15 cellular contexts compared by ENCODE assay signal in genomic region chr2:66217039-66217438, GRCh38.
DNase-seq lines count a peak whose midpoint lies in the region; ATAC-seq and TF ChIP-seq lines count a peak whose summit lies in the region.
"Had no signal": no experiment of that assay in that cellular context is flagged by ENCODE, and none has a peak within 500 bp of the region (broad histone marks: within the 10 kb centered on the region; RNA-seq: fewer than 3 reads in every experiment).

No MANE protein-coding gene starts in this region.

- H3K4me1 Mint-ChIP-seq in neural progenitor cell, result no peaks in the 10 kb centered on the region
- H3K4me1 Mint-ChIP-seq: CD4-positive, alpha-beta memory T cell; GM23338 had no signal

- H3K4me3 Mint-ChIP-seq in neural progenitor cell, result no peak overlapping the region
- H3K4me3 Mint-ChIP-seq: CD4-positive, alpha-beta memory T cell; GM23338; HFFc6 had no signal

- no peaks in the 10 kb centered on the region for H3K36me3 Mint-ChIP-seq in neural progenitor cell
- H3K36me3 Mint-ChIP-seq: CD4-positive, alpha-beta memory T cell had no signal

- TF ChIP-seq CTCF in liver (IDR thresholded peaks at IDR 0.05; ENCODE audit: low read depth, low read length, missing input control) (no peak), neural progenitor cell (IDR thresholded peaks at IDR 0.05) (no peak), heart right ventricle (IDR thresholded peaks at IDR 0.05) (no peak)

- no peaks in the 10 kb centered on the region for H3K36me3 ChIP-seq in iPS-18a (ENCODE audit: control insufficient read depth, low read depth, low read length)
- H3K36me3 ChIP-seq in liver (ENCODE audit: control insufficient read depth in 4 of 4, insufficient read depth in 3 of 4, low read depth in 1 of 4, low read length in 3 of 4), result no peaks in the 10 kb centered on the region
- H3K36me3 ChIP-seq in neural progenitor cell, result no peaks in the 10 kb centered on the region
- H3K36me3 ChIP-seq in heart right ventricle, result no peaks in the 10 kb centered on the region
- H3K36me3 ChIP-seq: HAP-1 had no signal

- H2AFZ ChIP-seq in neural progenitor cell (replicated peaks), result peak overlapping the region; percentile 45
- H2AFZ ChIP-seq: GM23338 had no signal

- H3K9me3 Mint-ChIP-seq in neural progenitor cell, result no peaks in the 10 kb centered on the region
- H3K9me3 Mint-ChIP-seq: GM23338 had no signal

- H3K9me3 ChIP-seq in iPS-18a (ENCODE audit: control insufficient read depth, low read depth, low read length) (no peaks in the 10 kb centered on the region), liver (ENCODE audit: control insufficient read depth in 4 of 4, low read length in 3 of 4) (no peaks in the 10 kb centered on the region), neural progenitor cell (ENCODE audit: low read depth) (no peaks in the 10 kb centered on the region), heart right ventricle (peaks cover 0 to 4% (median 0%) of the 10 kb centered on the region in 11 donors)
- H3K9me3 ChIP-seq: HAP-1 had no signal

- no peak overlapping the region for H3K4me2 ChIP-seq in neural progenitor cell
- H3K4me2 ChIP-seq: GM23338 had no signal

- intact Hi-C loops in heart right ventricle (cut with DNase I), result no loop called here

- no peak overlapping the region for H3K27ac Mint-ChIP-seq in neural progenitor cell
- H3K27ac Mint-ChIP-seq: CD4-positive, alpha-beta memory T cell; GM23338; HFFc6 had no signal

- peaks cover 5% of the 10 kb centered on the region for H3K4me1 ChIP-seq in iPS-18a (ENCODE audit: control insufficient read depth, low read depth, low read length)
- H3K4me1 ChIP-seq in liver (ENCODE audit: control insufficient read depth in 4 of 4, insufficient read depth in 4 of 4, low read length in 3 of 4), result peaks cover 0 to 7% (median 3%) of the 10 kb centered on the region in 4 donors
- H3K4me1 ChIP-seq in neural progenitor cell, result peaks cover 6% of the 10 kb centered on the region
- H3K4me1 ChIP-seq in heart right ventricle, result no peaks in the 10 kb centered on the region
- H3K4me1 ChIP-seq: HAP-1 had no signal

- no peak for ATAC-seq in esophagus mucosa
- no peak for ATAC-seq in GM18520 (IDR thresholded peaks at IDR 0.05; ENCODE audit: unreplicated experiment)
- no peak for ATAC-seq in heart right ventricle
- ATAC-seq: GM23338 had no signal

- H3K27ac ChIP-seq in iPS-18a (ENCODE audit: low read length) (no peak overlapping the region), liver (ENCODE audit: low read depth in 1 of 2, low read length in 2 of 2) (no peak overlapping the region), neural progenitor cell (no peak overlapping the region), heart right ventricle (no peak overlapping the region)

- H3K9ac ChIP-seq in iPS-18a (ENCODE audit: low read length) (no peak overlapping the region), liver (ENCODE audit: low read depth in 1 of 2, low read length in 2 of 2) (no peak overlapping the region), neural progenitor cell (no peak overlapping the region)

- no peaks in the 10 kb centered on the region for H3K27me3 ChIP-seq in iPS-18a (ENCODE audit: control insufficient read depth, insufficient read depth, low read length)
- peaks cover 0 to 2% (median 1%) of the 10 kb centered on the region in 4 donors for H3K27me3 ChIP-seq in liver (ENCODE audit: control insufficient read depth in 4 of 4, insufficient read depth in 4 of 4, low read length in 3 of 4)
- H3K27me3 ChIP-seq in neural progenitor cell, result no peaks in the 10 kb centered on the region
- H3K27me3 ChIP-seq in heart right ventricle, result peaks cover 0 to 27% (median 0%) of the 10 kb centered on the region in 7 donors

- 29% methylated on average over 6 of the region's 6 CpGs for WGBS in liver
- WGBS in heart right ventricle, 2 donors, result 68 to 76% methylated on average over 6 of the region's 6 CpGs

- H3K4me3 ChIP-seq in iPS-18a (ENCODE audit: low read length) (peak overlapping the region; percentile 4), liver (ENCODE audit: low read depth in 1 of 3, low read length in 3 of 3) (no peak overlapping the region), neural progenitor cell (no peak overlapping the region), heart right ventricle (no peak overlapping the region)
- H3K4me3 ChIP-seq: GM23338, HAP-1 had no signal

- no peak for DNase-seq in neural progenitor cell (ENCODE audit: low spot score)
- no peak for DNase-seq in heart right ventricle
- DNase-seq: C1 segment of cervical spinal cord; Calu3; CD4-positive, alpha-beta memory T cell; COR-L47; DMS53; DND-41; HFFc6 had no signal

- H3F3A ChIP-seq in neural progenitor cell (ENCODE audit: low read depth), result no peaks in the 10 kb centered on the region

- H3K79me2 ChIP-seq in neural progenitor cell (ENCODE audit: low read depth), result no peaks in the 10 kb centered on the region

- peak in 1 of 2 donors; percentile 29 for TF ChIP-seq RAD21 in liver (IDR thresholded peaks at IDR 0.05)

- H3K27me3 Mint-ChIP-seq in neural progenitor cell (ENCODE audit: insufficient read depth, low read depth), result peaks cover 2% of the 10 kb centered on the region
- H3K27me3 Mint-ChIP-seq: CD4-positive, alpha-beta memory T cell had no signal

- H4K20me1 ChIP-seq in neural progenitor cell (ENCODE audit: low read depth), result no peaks in the 10 kb centered on the region

TF ChIP-seq in liver, 16 proteins besides CTCF, POLR2A, EP300 and RAD21:
- TF ChIP-seq FOXA1 (IDR thresholded peaks at IDR 0.05) (no peak), HNF4G (IDR thresholded peaks at IDR 0.05) (peak; percentile 54), ZBTB33 (IDR thresholded peaks at IDR 0.05) (no peak), ATF3 (IDR thresholded peaks at IDR 0.05) (no peak), EGR1 (IDR thresholded peaks at IDR 0.05; ENCODE audit: low read depth in 2 of 2) (no peak), RXRA (IDR thresholded peaks at IDR 0.05) (peak in 1 of 2 donors; percentile 26), FOXA2 (IDR thresholded peaks at IDR 0.05) (no peak), HNF4A (conservative IDR thresholded peaks at IDR 0.05) (peak; percentile 50 to 84), YY1 (IDR thresholded peaks at IDR 0.05) (no peak), GABPA (IDR thresholded peaks at IDR 0.05 in 1 of 2, conservative IDR thresholded peaks at IDR 0.05 in 1 of 2) (no peak), NR2F2 (IDR thresholded peaks at IDR 0.05) (peak; percentile 42), REST (IDR thresholded peaks at IDR 0.05) (no peak), SP1 (IDR thresholded peaks at IDR 0.05) (peak; percentile 40), MAX (IDR thresholded peaks at IDR 0.05) (no peak), TAF1 (conservative IDR thresholded peaks at IDR 0.05) (no peak), JUND (IDR thresholded peaks at IDR 0.05) (no peak)
